Comparison of ENCODE assay signal across 10 cellular contexts in genomic region chr13:60230593-60230992, GRCh38.
DNase-seq lines count a peak whose midpoint lies in the region; ATAC-seq and TF ChIP-seq lines count a peak whose summit lies in the region.
"Had no signal": no experiment of that assay in that cellular context is flagged by ENCODE, and none has a peak within 500 bp of the region (broad histone marks: within the 10 kb centered on the region; RNA-seq: fewer than 3 reads in every experiment).

No MANE protein-coding gene starts in this region.

- peak; percentile 59 for ATAC-seq in GM18505 (IDR thresholded peaks at IDR 0.05; ENCODE audit: unreplicated experiment)

- H3K9me3 ChIP-seq in BE2C, result no peaks in the 10 kb centered on the region
- H3K9me3 ChIP-seq: spleen had no signal

- no peak for DNase-seq in HFFc6
- peak; percentile 72 for DNase-seq in NCI-H226
- DNase-seq in kidney tubule cell (ENCODE audit: low spot score), result peak; percentile 79
- no peak for DNase-seq in osteocyte (ENCODE audit: extremely low spot score, unreplicated experiment)
- no peak for DNase-seq in Calu3
- no peak for DNase-seq in BE2C
- DNase-seq in epidermal melanocyte (ENCODE audit: insufficient read length, low spot score), result no peak
- DNase-seq: activated CD4-positive, alpha-beta memory T cell treated with anti-CD3 and anti-CD28 coated beads for 36 hours; spleen had no signal

- H3K36me3 Mint-ChIP-seq in HFFc6 (ENCODE audit: low read depth) (no peaks in the 10 kb centered on the region), osteocyte (ENCODE audit: unreplicated experiment) (no peaks in the 10 kb centered on the region), Calu3 (ENCODE audit: insufficient read depth, unreplicated experiment) (no peaks in the 10 kb centered on the region)
- H3K36me3 Mint-ChIP-seq: activated CD4-positive, alpha-beta memory T cell treated with anti-CD3 and anti-CD28 coated beads for 36 hours had no signal

- TF ChIP-seq CTCF in HFFc6 (IDR thresholded peaks at IDR 0.05) (no peak), osteocyte (IDR thresholded peaks at IDR 0.05) (no peak), Calu3 (IDR thresholded peaks at IDR 0.05; ENCODE audit: unreplicated experiment) (no peak), BE2C (IDR thresholded peaks at IDR 0.05; ENCODE audit: low read depth, low read length) (no peak)

- H3K4me3 Mint-ChIP-seq in HFFc6 (0 out of 2 replicates have a peak overlapping the region, but pooled peaks have one; percentile 12), osteocyte (ENCODE audit: unreplicated experiment) (no peak overlapping the region), Calu3 (ENCODE audit: low read depth, unreplicated experiment) (no peak overlapping the region)
- H3K4me3 Mint-ChIP-seq: activated CD4-positive, alpha-beta memory T cell treated with anti-CD3 and anti-CD28 coated beads for 36 hours had no signal

- BruUV-seq in Calu3 (replicated peaks; lab: Mats Ljungman, UMichigan), result no TSS peak

- no peak for TF ChIP-seq POLR2A in GM18505 (IDR thresholded peaks at IDR 0.05; ENCODE audit: borderline replicate concordance, extremely low read depth, insufficient read depth, insufficient read length)

- H3K4me1 ChIP-seq in BE2C, result peaks cover 18% of the 10 kb centered on the region
- H3K4me1 ChIP-seq: spleen had no signal

- no peak overlapping the region for H3K4me3 ChIP-seq in BE2C (ENCODE audit: low read depth, low read length)
- H3K4me3 ChIP-seq: spleen had no signal

- H3K36me3 ChIP-seq in BE2C, result no peaks in the 10 kb centered on the region
- H3K36me3 ChIP-seq: spleen had no signal

- intact Hi-C loops in Calu3 (cut with micrococcal nuclease; ENCODE audit: unreplicated experiment), result no loop called here

- CTCF ChIA-PET in Calu3 (lab: Charles Lee), result no interaction called here

- H3K27me3 Mint-ChIP-seq in HFFc6 (ENCODE audit: insufficient read depth), result peaks cover 13% of the 10 kb centered on the region
- peaks cover 17% of the 10 kb centered on the region for H3K27me3 Mint-ChIP-seq in osteocyte (ENCODE audit: unreplicated experiment)
- H3K27me3 Mint-ChIP-seq in Calu3 (ENCODE audit: unreplicated experiment), result no peaks in the 10 kb centered on the region

- H3K4me1 Mint-ChIP-seq in HFFc6 (ENCODE audit: low read depth) (peaks cover 15% of the 10 kb centered on the region; the same call in 1 of the 2 replicates), osteocyte (ENCODE audit: unreplicated experiment) (peaks cover 13% of the 10 kb centered on the region), Calu3 (ENCODE audit: low read depth, unreplicated experiment) (no peaks in the 10 kb centered on the region)

- H3K27ac Mint-ChIP-seq in HFFc6 (no peak overlapping the region), osteocyte (ENCODE audit: unreplicated experiment) (no peak overlapping the region), Calu3 (ENCODE audit: unreplicated experiment) (no peak overlapping the region)
- H3K27ac Mint-ChIP-seq: activated CD4-positive, alpha-beta memory T cell treated with anti-CD3 and anti-CD28 coated beads for 36 hours had no signal

- H3K9me3 Mint-ChIP-seq in HFFc6 (no peaks in the 10 kb centered on the region), osteocyte (ENCODE audit: unreplicated experiment) (no peaks in the 10 kb centered on the region), Calu3 (ENCODE audit: low read depth, unreplicated experiment) (no peaks in the 10 kb centered on the region)
- H3K9me3 Mint-ChIP-seq: activated CD4-positive, alpha-beta memory T cell treated with anti-CD3 and anti-CD28 coated beads for 36 hours had no signal

- H3K27me3 ChIP-seq in BE2C, result no peaks in the 10 kb centered on the region

Comparison
In these comparisons a context has a peak if more than half of its experiments do, and no peak if none do; other contexts are left out.
1. DNase-seq: peak in NCI-H226 (single experiment) and kidney tubule cell (single experiment); none in HFFc6 (single experiment), osteocyte (single experiment), Calu3 (single experiment), BE2C (single experiment) and epidermal melanocyte (single experiment).